In the genomic region with DNA sequence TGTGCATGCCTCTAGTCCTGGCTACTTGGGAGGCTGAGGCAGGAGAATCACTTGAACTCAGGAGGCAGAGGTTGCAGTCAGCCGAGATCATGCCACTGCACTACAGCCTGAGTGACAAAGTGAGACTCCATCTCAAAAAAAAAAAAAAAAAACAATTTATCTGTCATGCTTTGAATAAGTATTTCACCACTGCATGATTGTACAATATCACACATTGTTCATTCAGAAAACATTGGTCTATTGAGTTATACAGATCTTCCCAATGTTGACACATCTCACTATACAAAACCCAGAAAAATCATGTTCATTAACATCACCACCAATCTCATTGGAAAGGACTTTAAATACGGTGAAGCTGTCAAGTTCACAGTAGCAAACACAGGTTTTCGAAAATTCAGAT, we compare ENCODE assay signal across 20 cellular contexts. TPM values are rescaled to one million over a fixed set of nuclear protein-coding genes. Genes with fewer than 3 reads are reported as not detected.
A peak's percentile ranks its signal among the peaks of the same experiment; 100 is the strongest.
DNase-seq lines count a peak whose midpoint lies in the region; ATAC-seq and TF ChIP-seq lines count a peak whose summit lies in the region.
"Had no signal": no experiment of that assay in that cellular context is flagged by ENCODE, and none has a peak within 500 bp of the region (broad histone marks: within the 10 kb centered on the region; RNA-seq: fewer than 3 reads in every experiment).

No MANE protein-coding gene starts in this region.

- H3K9me2 ChIP-seq in GM23338 (ENCODE audit: insufficient read depth), result no peaks in the 10 kb centered on the region
- no peaks in the 10 kb centered on the region for H3K9me2 ChIP-seq in PC-3 (replicated peaks; ENCODE audit: low read length)

- no peaks in the 10 kb centered on the region; a peak in 1 of 22 replicates for H3K36me3 ChIP-seq in BLaER1 treated with 17β-estradiol and CSF1 and Interleukin-3, amounts not matched to agents 10 nM and 100 nM
- H3K36me3 ChIP-seq in GM23338 (ENCODE audit: insufficient read depth) (no peaks in the 10 kb centered on the region), PC-3 (ENCODE audit: low read depth, low read length) (no peaks in the 10 kb centered on the region), BE2C (no peaks in the 10 kb centered on the region)
- H3K36me3 ChIP-seq: MG63, SJCRH30 had no signal

- no TSS peak for BruUV-seq in PC-3 (replicated peaks; lab: Mats Ljungman, UMichigan)

- TF ChIP-seq CTCF in GM23338 (conservative IDR thresholded peaks at IDR 0.05; ENCODE audit: low read depth in 2 of 2) (no peak), PC-3 (conservative IDR thresholded peaks at IDR 0.05; ENCODE audit: low read depth, low read length) (no peak), BE2C (IDR thresholded peaks at IDR 0.05; ENCODE audit: low read depth, low read length) (no peak)

- H3K9me3 Mint-ChIP-seq in GM23338, result no peaks in the 10 kb centered on the region

- 0 out of 22 replicates have a peak, but pooled peaks cover 0 to 3% (median 0%) of the 10 kb centered on the region in 11 experiments for H3K27me3 ChIP-seq in BLaER1 treated with 17β-estradiol and CSF1 and Interleukin-3, amounts not matched to agents 10 nM and 100 nM
- H3K27me3 ChIP-seq in GM23338 (ENCODE audit: insufficient read depth), result no peaks in the 10 kb centered on the region
- H3K27me3 ChIP-seq in PC-3 (ENCODE audit: low read length), result no peaks in the 10 kb centered on the region
- H3K27me3 ChIP-seq in BE2C, result no peaks in the 10 kb centered on the region
- H3K27me3 ChIP-seq: MG63, SJCRH30 had no signal

- peaks cover 0 to 18% (median 15%) of the 10 kb centered on the region in 11 experiments; a peak in 17 of 22 replicates for H3K9me3 ChIP-seq in BLaER1 treated with 17β-estradiol and CSF1 and Interleukin-3, amounts not matched to agents 10 nM and 100 nM (replicated peaks in 1 of 11)
- no peaks in the 10 kb centered on the region for H3K9me3 ChIP-seq in PC-3 (ENCODE audit: low read length)
- H3K9me3 ChIP-seq in BE2C, result no peaks in the 10 kb centered on the region
- H3K9me3 ChIP-seq: MG63, SJCRH30 had no signal

- no peaks in the 10 kb centered on the region for H4K20me1 ChIP-seq in BLaER1 treated with 17β-estradiol and CSF1 and Interleukin-3, amounts not matched to agents 10 nM and 100 nM
- H4K20me1 ChIP-seq in GM23338 (replicated peaks; ENCODE audit: insufficient read depth) (no peaks in the 10 kb centered on the region), PC-3 (ENCODE audit: low read length) (no peaks in the 10 kb centered on the region)

- peak overlapping the region; percentile 37 to 79 (median 73); a peak in 17 of 22 replicates for H3K4me2 ChIP-seq in BLaER1 treated with 17β-estradiol and CSF1 and Interleukin-3, amounts not matched to agents 10 nM and 100 nM
- no peak overlapping the region for H3K4me2 ChIP-seq in GM23338
- H3K4me2 ChIP-seq in PC-3 (ENCODE audit: low read length), result no peak overlapping the region
- H3K4me2 ChIP-seq: PC-9 had no signal

- no peaks in the 10 kb centered on the region for H3K79me2 ChIP-seq in GM23338 (replicated peaks; ENCODE audit: insufficient read depth)
- H3K79me2 ChIP-seq in PC-3 (ENCODE audit: low read length), result no peaks in the 10 kb centered on the region

- no peaks in the 10 kb centered on the region; the same call in 2 of the 3 replicates for H3K36me3 Mint-ChIP-seq in GM23338 (ENCODE audit: low read depth)
- H3K36me3 Mint-ChIP-seq: CD4-positive, CD25-positive, alpha-beta regulatory T cell had no signal

- no peak overlapping the region for H3K4me3 ChIP-seq in BLaER1 treated with 17β-estradiol and CSF1 and Interleukin-3, amounts not matched to agents 10 nM and 100 nM
- no peak overlapping the region for H3K4me3 ChIP-seq in GM23338
- no peak overlapping the region for H3K4me3 ChIP-seq in PC-3 (ENCODE audit: low read length)
- H3K4me3 ChIP-seq in BE2C (ENCODE audit: low read depth, low read length), result no peak overlapping the region
- H3K4me3 ChIP-seq: MG63, PC-9, SJCRH30 had no signal

- intact Hi-C loops in PC-3 (cut with micrococcal nuclease), result no loop called here

- peak overlapping the region in 9 of 11 experiments; percentile 79 to 86 (median 82); a peak in 18 of 22 replicates for H3K27ac ChIP-seq in BLaER1 treated with 17β-estradiol and CSF1 and Interleukin-3, amounts not matched to agents 10 nM and 100 nM
- H3K27ac ChIP-seq in GM23338 (ENCODE audit: low read depth) (no peak overlapping the region), substantia nigra (ENCODE audit: low read depth, low read length, poor library complexity, severe bottlenecking) (peak overlapping the region; percentile 45), PC-3 (ENCODE audit: low read length) (no peak overlapping the region)
- H3K27ac ChIP-seq: PC-9, SJCRH30 had no signal

- H3F3A ChIP-seq in GM23338 (replicated peaks; ENCODE audit: low read depth) (no peaks in the 10 kb centered on the region), PC-3 (ENCODE audit: low read length, unreplicated experiment) (no peaks in the 10 kb centered on the region)

- no peak overlapping the region for H3K27ac Mint-ChIP-seq in GM23338
- H3K27ac Mint-ChIP-seq: CD4-positive, CD25-positive, alpha-beta regulatory T cell had no signal

- ATAC-seq in GM23338, result no peak
- no peak for ATAC-seq in PC-3
- ATAC-seq: HepG2, Right ventricle myocardium inferior had no signal

- peaks cover 42 to 69% (median 55%) of the 10 kb centered on the region in 10 experiments for H3K4me1 ChIP-seq in BLaER1 treated with 17β-estradiol and CSF1 and Interleukin-3, amounts not matched to agents 10 nM and 100 nM
- H3K4me1 ChIP-seq in GM23338 (ENCODE audit: insufficient read depth) (peaks cover 22% of the 10 kb centered on the region), PC-3 (ENCODE audit: insufficient read depth, low read length) (peaks cover 7% of the 10 kb centered on the region; the same call in 1 of the 2 replicates), BE2C (no peaks in the 10 kb centered on the region)

- peak overlapping the region; percentile 44; the same call in 1 of the 2 replicates for H2AFZ ChIP-seq in GM23338
- no peak overlapping the region for H2AFZ ChIP-seq in PC-3 (ENCODE audit: low read length)
- H2AFZ ChIP-seq: PC-9 had no signal

- no peak overlapping the region for H3K4me3 Mint-ChIP-seq in GM23338
- H3K4me3 Mint-ChIP-seq: CD4-positive, CD25-positive, alpha-beta regulatory T cell had no signal

- POLR2A ChIA-PET in PC-3 (lab: Charles Lee; ENCODE audit: unreplicated experiment), result no interaction called here

- CTCF ChIA-PET in PC-3 (lab: Charles Lee), result no interaction called here

- H3K27me3 Mint-ChIP-seq in GM23338 (ENCODE audit: insufficient read depth, low read depth, poor library complexity), result peaks cover 6% of the 10 kb centered on the region

- peaks cover 21% of the 10 kb centered on the region; the same call in 2 of the 3 replicates for H3K4me1 Mint-ChIP-seq in GM23338

- no peak overlapping the region; a peak in 1 of 22 replicates for H3K9ac ChIP-seq in BLaER1 treated with 17β-estradiol and CSF1 and Interleukin-3, amounts not matched to agents 10 nM and 100 nM
- no peak overlapping the region for H3K9ac ChIP-seq in PC-3 (ENCODE audit: low read length)

- DNase-seq in GM23338 (ENCODE audit: low spot score) (no peak), foreskin melanocyte (peak; percentile 66), substantia nigra (lab: John Stamatoyannopoulos, UW) (no peak), PC-3 (no peak), KG1 (lab: John Stamatoyannopoulos, UW) (no peak), BE2C (no peak)
- DNase-seq: CD4-positive, CD25-positive, alpha-beta regulatory T cell; KBM-7; MG63; NCI-H1105 treated with DMSO at 0.1 percent for 48 hours; NCI-H2029; NCI-H446; NCI-H526; NCI-H82; NK-92 treated with Interleukin-12 subunit alpha and Interleukin-12 subunit beta, amount 100 ng/mL, for 24 hours; PC-9; SJCRH30 had no signal

TF ChIP-seq in GM23338, 12 proteins besides CTCF, POLR2A, EP300 and RAD21 (continues in another document):
- no peak for TF ChIP-seq STAT1 (IDR thresholded peaks at IDR 0.05; ENCODE audit: unreplicated experiment)
- TF ChIP-seq JUNB (IDR thresholded peaks at IDR 0.05; ENCODE audit: unreplicated experiment), result no peak
- no peak for TF ChIP-seq ZNF331 (CRISPR knock-in tag; IDR thresholded peaks at IDR 0.05; ENCODE audit: low read depth)
- no peak for TF ChIP-seq POLR2AphosphoS5 (IDR thresholded peaks at IDR 0.05; ENCODE audit: low read depth)
- TF ChIP-seq CREB1 (CRISPR knock-in tag; IDR thresholded peaks at IDR 0.05; ENCODE audit: low read depth), result no peak
- TF ChIP-seq, protein P1, sequence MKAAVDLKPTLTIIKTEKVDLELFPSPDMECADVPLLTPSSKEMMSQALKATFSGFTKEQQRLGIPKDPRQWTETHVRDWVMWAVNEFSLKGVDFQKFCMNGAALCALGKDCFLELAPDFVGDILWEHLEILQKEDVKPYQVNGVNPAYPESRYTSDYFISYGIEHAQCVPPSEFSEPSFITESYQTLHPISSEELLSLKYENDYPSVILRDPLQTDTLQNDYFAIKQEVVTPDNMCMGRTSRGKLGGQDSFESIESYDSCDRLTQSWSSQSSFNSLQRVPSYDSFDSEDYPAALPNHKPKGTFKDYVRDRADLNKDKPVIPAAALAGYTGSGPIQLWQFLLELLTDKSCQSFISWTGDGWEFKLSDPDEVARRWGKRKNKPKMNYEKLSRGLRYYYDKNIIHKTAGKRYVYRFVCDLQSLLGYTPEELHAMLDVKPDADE (IDR thresholded peaks at IDR 0.05), result no peak
- TF ChIP-seq ZNF114 (CRISPR knock-in tag; IDR thresholded peaks at IDR 0.05), result no peak
- no peak for TF ChIP-seq EZH2phosphoT487 (IDR thresholded peaks at IDR 0.05; ENCODE audit: unreplicated experiment)

RNA-seq across cellular contexts. Expression of a gene that starts 46.8 kb away (rescaled TPM):
- total RNA-seq in GM23338 (2014; rRNA removed; shearing (Covaris generic)), result 134 and 137 TPM in 2 replicates
- 93.1 and 112 TPM in 2 replicates for polyA plus RNA-seq in GM23338 (2016; fragmentation: Nextera tagmentation; extraction: Ambion mirVana)
- total RNA-seq in PC-3 (2014; rRNA removed), result 16.0 and 17.6 TPM in 2 replicates
- 42.0 TPM for polyA plus RNA-seq in BE2C (2012; ENCODE audit: insufficient read depth, insufficient read length, low read depth)

Comparison
In these comparisons a context has a peak if more than half of its experiments do, and no peak if none do; other contexts are left out.
1. H3K27ac ChIP-seq: peak in BLaER1 treated with 17β-estradiol and CSF1 and Interleukin-3, amounts not matched to agents 10 nM and 100 nM (9 of 11) and substantia nigra (single experiment); none in GM23338 (single experiment) and PC-3 (single experiment).
2. H3K4me2 ChIP-seq: peak in BLaER1 treated with 17β-estradiol and CSF1 and Interleukin-3, amounts not matched to agents 10 nM and 100 nM (11 of 11); none in GM23338 (single experiment) and PC-3 (single experiment).